Comparison of ENCODE assay signal across 19 cellular contexts in genomic region chr5:22249209-22249608, GRCh38.
"Had no signal": no experiment of that assay in that cellular context is flagged by ENCODE, and none has a peak within 500 bp of the region (broad histone marks: within the 10 kb centered on the region; RNA-seq: fewer than 3 reads in every experiment).

No MANE protein-coding gene starts in this region.

- ATAC-seq: esophagus mucosa; gastrocnemius medialis; heart left ventricle; left cardiac atrium; left lung; naive thymus-derived CD4-positive, alpha-beta T cell; right lobe of liver; stimulated activated naive B cell treated with anti-CD40 and anti-IgM and Interleukin-4, amounts not matched to agents 10 μg/mL and 1 μg/mL and 100 μg/mL, for 72 hours; upper lobe of right lung had no signal

- DNase-seq: effector CD8-positive, alpha-beta T cell; endodermal cell; foreskin fibroblast; gastrocnemius medialis; heart left ventricle; kidney; left cardiac atrium; left lung; mesendoderm; midbrain; naive thymus-derived CD4-positive, alpha-beta T cell; right lobe of liver; small intestine; stimulated activated CD4-positive, alpha-beta T cell treated with anti-CD3 and anti-CD28 coated beads, Interleukin-15, amount 100 ng/mL, for 24 hours; stimulated activated CD4-positive, alpha-beta T cell treated with anti-CD3 and anti-CD28 coated beads, Interleukin-2, amount 100 ng/mL, for 48 hours; stimulated activated naive B cell treated with anti-CD40 and anti-IgM and Interleukin-4, amounts not matched to agents 10 μg/mL and 1 μg/mL and 100 μg/mL, for 72 hours; upper lobe of right lung; uterus had no signal

- FAIRE-seq: small intestine had no signal
